22 cellular contexts compared by ENCODE assay signal in the genomic region with DNA sequence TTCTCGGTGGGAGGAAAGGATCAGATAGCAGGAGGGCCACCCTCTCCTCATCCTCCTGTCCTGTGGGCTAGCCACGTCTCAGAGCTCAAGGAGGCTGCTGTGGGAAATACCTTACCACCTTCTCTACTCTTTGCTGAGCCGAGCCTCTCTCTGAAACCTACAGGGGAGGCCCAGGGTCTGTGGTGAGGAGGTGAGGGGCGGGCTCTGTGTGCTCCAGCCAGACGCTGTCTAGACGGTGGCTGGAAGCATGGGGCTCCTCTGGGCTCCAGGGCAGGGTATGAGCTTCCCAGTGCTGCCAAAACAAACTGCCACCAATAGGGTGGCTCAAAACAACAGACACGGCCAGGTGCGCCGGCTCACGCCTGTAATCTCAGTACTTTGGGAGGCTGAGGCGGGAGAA. TPM values are rescaled to one million over a fixed set of nuclear protein-coding genes. Genes with fewer than 3 reads are reported as not detected.
"Had no signal": no experiment of that assay in that cellular context is flagged by ENCODE, and none has a peak within 500 bp of the region (broad histone marks: within the 10 kb centered on the region; RNA-seq: fewer than 3 reads in every experiment).

No MANE protein-coding gene starts in this region.

- H3K4me1 ChIP-seq: gastrocnemius medialis, heart right ventricle, psoas muscle had no signal

- H3K27me3 ChIP-seq: neutrophil, right lobe of liver had no signal

- H3K4me3 ChIP-seq: coronary artery, dorsolateral prefrontal cortex, gastrocnemius medialis, heart right ventricle, mucosa of descending colon, psoas muscle, right lobe of liver had no signal

- H3K36me3 ChIP-seq: gastrocnemius medialis, heart right ventricle, neutrophil, right lobe of liver had no signal

- H3K27ac Mint-ChIP-seq: stimulated activated memory B cell treated with anti-CD40 and anti-IgM and Interleukin-4, amounts not matched to agents 10 μg/mL and 1 μg/mL and 100 μg/mL, for 72 hours had no signal

- H3K9me3 ChIP-seq: gastrocnemius medialis, heart right ventricle, mucosa of descending colon, neutrophil, psoas muscle, right lobe of liver had no signal

- DNase-seq: dorsolateral prefrontal cortex; effector CD8-positive, alpha-beta T cell; gastrocnemius medialis; heart right ventricle; hypothalamus; mammary epithelial cell; mucosa of descending colon; naive thymus-derived CD8-positive, alpha-beta T cell; psoas muscle; retina; right lobe of liver; stimulated activated CD4-positive, alpha-beta T cell treated with anti-CD3 and anti-CD28 coated beads, Interleukin-4, amount 100 ng/mL, for 1 hour; stimulated activated CD8-positive, alpha-beta memory T cell treated with anti-CD3 and anti-CD28 coated beads, Interleukin-4, amount 100 ng/mL, for 48 hours had no signal

- H3K36me3 Mint-ChIP-seq: naive thymus-derived CD8-positive, alpha-beta T cell; stimulated activated memory B cell treated with anti-CD40 and anti-IgM and Interleukin-4, amounts not matched to agents 10 μg/mL and 1 μg/mL and 100 μg/mL, for 72 hours had no signal

- H3K4me3 Mint-ChIP-seq: naive thymus-derived CD8-positive, alpha-beta T cell; stimulated activated memory B cell treated with anti-CD40 and anti-IgM and Interleukin-4, amounts not matched to agents 10 μg/mL and 1 μg/mL and 100 μg/mL, for 72 hours had no signal

- ATAC-seq: esophagus mucosa; gastrocnemius medialis; heart right ventricle; left lobe of liver; mucosa of descending colon; psoas muscle; right lobe of liver; stimulated activated memory B cell treated with anti-CD40 and anti-IgM and Interleukin-4, amounts not matched to agents 10 μg/mL and 1 μg/mL and 100 μg/mL, for 72 hours had no signal

- H3K27ac ChIP-seq: coronary artery, dorsolateral prefrontal cortex, gastrocnemius medialis, heart right ventricle, neutrophil, psoas muscle, right lobe of liver had no signal

- H3K9me3 Mint-ChIP-seq: naive thymus-derived CD8-positive, alpha-beta T cell; stimulated activated memory B cell treated with anti-CD40 and anti-IgM and Interleukin-4, amounts not matched to agents 10 μg/mL and 1 μg/mL and 100 μg/mL, for 72 hours had no signal

- H3K27me3 Mint-ChIP-seq: naive thymus-derived CD8-positive, alpha-beta T cell; stimulated activated memory B cell treated with anti-CD40 and anti-IgM and Interleukin-4, amounts not matched to agents 10 μg/mL and 1 μg/mL and 100 μg/mL, for 72 hours had no signal

RNA-seq across cellular contexts. Expression of a gene that starts 5.5 kb away (rescaled TPM):
- total RNA-seq: dorsolateral prefrontal cortex, esophagus mucosa, fibroblast of villous mesenchyme, heart right ventricle, mammary epithelial cell, osteoblast, psoas muscle, urinary bladder had no signal
- polyA plus RNA-seq: heart right ventricle, mammary epithelial cell, neural cell, psoas muscle had no signal

RNA-seq across cellular contexts. Expression of a gene that starts 34.7 kb away (rescaled TPM):
- total RNA-seq: osteoblast had no signal
- polyA plus RNA-seq: neural cell had no signal
